Comparison of ENCODE assay signal across 19 cellular contexts in the genomic region with DNA sequence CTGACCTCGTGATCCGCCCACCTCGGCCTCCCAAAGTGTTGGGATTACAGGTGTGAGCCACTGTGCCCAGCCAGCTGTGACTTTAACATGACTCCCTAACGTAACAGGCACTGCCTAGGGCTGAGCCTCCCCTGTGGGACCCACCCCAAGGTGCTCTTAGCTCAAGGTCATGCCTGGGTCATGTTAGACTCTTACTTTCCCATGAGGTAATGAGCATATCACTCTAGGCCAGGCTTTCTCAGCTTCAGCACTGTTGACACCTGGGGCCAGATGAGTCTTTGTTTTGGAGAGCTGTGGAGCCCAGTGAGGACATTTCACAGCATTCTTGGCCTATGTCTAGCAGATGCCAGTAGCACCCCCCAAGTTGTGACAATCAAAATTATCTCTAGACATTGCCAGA. TPM values are rescaled to one million over a fixed set of nuclear protein-coding genes. Genes with fewer than 3 reads are reported as not detected.
DNase-seq lines count a peak whose midpoint lies in the region; ATAC-seq, FAIRE-seq and TF ChIP-seq lines count a peak whose summit lies in the region.
"Had no signal": no experiment of that assay in that cellular context is flagged by ENCODE, and none has a peak within 500 bp of the region (broad histone marks: within the 10 kb centered on the region; RNA-seq: fewer than 3 reads in every experiment).

No MANE protein-coding gene starts in this region.

- TF ChIP-seq EP300 in K562 (IDR thresholded peaks at IDR 0.05; ENCODE audit: low read length): no peak

- TF ChIP-seq POLR2A in K562 (conservative IDR thresholded peaks at IDR 0.05) (no peak), GM12891 (IDR thresholded peaks at IDR 0.05; ENCODE audit: low read depth, low read length) (no peak)

- intact Hi-C loops in activated CD8-positive, alpha-beta T cell treated with anti-CD3 and anti-CD28 coated beads for 36 hours (cut with micrococcal nuclease): no loop called here
- intact Hi-C loops in K562 (cut with micrococcal nuclease): no loop called here

- H3K4me1 ChIP-seq in K562 (replicated peaks in 1 of 2; ENCODE audit: control insufficient read depth in 2 of 2, insufficient read depth in 2 of 2, low read length in 2 of 2): peaks cover 37 to 40% of the 10 kb centered on the region in 2 experiments

- H3K4me2 ChIP-seq in K562 (ENCODE audit: insufficient read depth, low read length): peak overlapping the region; percentile 26; the same call in 1 of the 2 replicates
- H3K4me2 ChIP-seq: GM23338 had no signal

- 57% methylated on average over 4 of the region's 4 CpGs for WGBS in K562 (ENCODE audit: insufficient coverage, low coverage, missing lambda C conversion rate)

- H3K36me3 Mint-ChIP-seq in activated CD8-positive, alpha-beta T cell treated with anti-CD3 and anti-CD28 coated beads for 36 hours (ENCODE audit: low read depth): peaks cover 34% of the 10 kb centered on the region
- peaks cover 57% of the 10 kb centered on the region for H3K36me3 Mint-ChIP-seq in activated CD8-positive, alpha-beta T cell treated with anti-CD3 and anti-CD28 coated beads, Interleukin-2, amount 10 ng/mL, durations not matched to agents 7 days and 5 days (ENCODE audit: low read depth)
- H3K36me3 Mint-ChIP-seq in stimulated activated effector memory CD8-positive, alpha-beta T cell treated with anti-CD3 and anti-CD28 coated beads, Interleukin-12 subunit alpha, Interleukin-12 subunit beta, amount 100 ng/mL, for 72 hours: peaks cover 95% of the 10 kb centered on the region

- CTCF ChIA-PET in activated CD8-positive, alpha-beta T cell treated with anti-CD3 and anti-CD28 coated beads for 36 hours (lab: Charles Lee): no interaction called here
- CTCF ChIA-PET in activated CD8-positive, alpha-beta T cell treated with anti-CD3 and anti-CD28 coated beads, Interleukin-2, amount 10 ng/mL, durations not matched to agents 7 days and 5 days (lab: Charles Lee): interaction anchor here (1.0 to 1.3 kb wide), 2 partner anchors 24 to 80 kb away, joined by 4 to 5 read pairs; no protein-coding TSS in a partner anchor
- CTCF ChIA-PET in K562 (lab: Yijun Ruan, JAX; ENCODE audit: low intra/inter-chr PET ratio): no interaction called here

- FAIRE-seq in K562 (lab: Jason Lieb, UNC) (no peak), GM12891 (lab: Jason Lieb, UNC) (no peak)
- FAIRE-seq: G401.6 had no signal

- peaks cover 3% of the 10 kb centered on the region for H3K9me1 ChIP-seq in K562 (ENCODE audit: control insufficient read depth, insufficient read depth, low read length)

- H3K4me3 Mint-ChIP-seq in activated CD8-positive, alpha-beta T cell treated with anti-CD3 and anti-CD28 coated beads for 36 hours: no peak overlapping the region
- no peak overlapping the region for H3K4me3 Mint-ChIP-seq in activated CD8-positive, alpha-beta T cell treated with anti-CD3 and anti-CD28 coated beads, Interleukin-2, amount 10 ng/mL, durations not matched to agents 7 days and 5 days
- no peak overlapping the region for H3K4me3 Mint-ChIP-seq in stimulated activated effector memory CD8-positive, alpha-beta T cell treated with anti-CD3 and anti-CD28 coated beads, Interleukin-12 subunit alpha, Interleukin-12 subunit beta, amount 100 ng/mL, for 72 hours
- H3K4me3 Mint-ChIP-seq: CD4-positive, alpha-beta T cell; GM23338 had no signal

- peak overlapping the region; percentile 72 for H3K27ac ChIP-seq in K562 (ENCODE audit: extremely low read depth, low read depth, low read length)
- H3K27ac ChIP-seq: HL-60 had no signal

- no peak for ATAC-seq in activated CD8-positive, alpha-beta T cell treated with anti-CD3 and anti-CD28 coated beads for 36 hours
- no peak for ATAC-seq in activated CD8-positive, alpha-beta T cell treated with anti-CD3 and anti-CD28 coated beads, Interleukin-2, amount 10 ng/mL, durations not matched to agents 7 days and 5 days
- ATAC-seq in K562: no peak
- no peak for ATAC-seq in stimulated activated effector memory CD8-positive, alpha-beta T cell treated with anti-CD3 and anti-CD28 coated beads, Interleukin-12 subunit alpha, Interleukin-12 subunit beta, amount 100 ng/mL, for 72 hours
- ATAC-seq: GM23338 had no signal

- POLR2A ChIA-PET in activated CD8-positive, alpha-beta T cell treated with anti-CD3 and anti-CD28 coated beads for 36 hours (lab: Charles Lee): interaction anchor here (0.6 to 2.1 kb wide), 2 partner anchors 69 to 875 kb away, joined by 3 to 5 read pairs; a partner anchor contains a TSS
- POLR2A ChIA-PET in activated CD8-positive, alpha-beta T cell treated with anti-CD3 and anti-CD28 coated beads, Interleukin-2, amount 10 ng/mL, durations not matched to agents 7 days and 5 days (lab: Charles Lee): interaction anchor here (0.7 to 1.4 kb wide), 2 partner anchors 17 to 108 kb away, joined by 3 read pairs; no protein-coding TSS in a partner anchor
- POLR2A ChIA-PET in K562 (lab: Yijun Ruan, JAX): interaction anchor here (0.6 to 2.2 kb wide), 6 partner anchors 8 to 276 kb away, joined by 3 to 11 read pairs (median 3); no protein-coding TSS in a partner anchor

- H3K9ac ChIP-seq in K562 (ENCODE audit: insufficient read depth in 1 of 2, low read depth in 2 of 2, low read length in 2 of 2): peak overlapping the region in 1 of 2 experiments; percentile 59; a peak in 1 of 4 replicates

- no peaks in the 10 kb centered on the region for H3K27me3 ChIP-seq in K562 (ENCODE audit: control insufficient read depth in 2 of 2, insufficient read depth in 2 of 2, low read length in 2 of 2)
- H3K27me3 ChIP-seq: BLaER1 treated with 17β-estradiol and CSF1 and Interleukin-3, amounts not matched to agents 10 nM and 100 nM had no signal

- no peaks in the 10 kb centered on the region for H3K27me3 Mint-ChIP-seq in activated CD8-positive, alpha-beta T cell treated with anti-CD3 and anti-CD28 coated beads for 36 hours
- no peaks in the 10 kb centered on the region for H3K27me3 Mint-ChIP-seq in activated CD8-positive, alpha-beta T cell treated with anti-CD3 and anti-CD28 coated beads, Interleukin-2, amount 10 ng/mL, durations not matched to agents 7 days and 5 days (ENCODE audit: low read depth)
- H3K27me3 Mint-ChIP-seq: CD4-positive, alpha-beta T cell had no signal

- TF ChIP-seq RAD21 in K562 (CRISPR knock-in tag; conservative IDR thresholded peaks at IDR 0.05 in 1 of 2, IDR thresholded peaks at IDR 0.05 in 1 of 2): no peak

- H3K79me2 ChIP-seq in K562 (ENCODE audit: control insufficient read depth, insufficient read depth, low read length): peaks cover 51% of the 10 kb centered on the region

- BruUV-seq in K562 (replicated peaks; lab: Mats Ljungman, UMichigan): no TSS peak

- peaks cover 35% of the 10 kb centered on the region for H3K4me1 Mint-ChIP-seq in activated CD8-positive, alpha-beta T cell treated with anti-CD3 and anti-CD28 coated beads for 36 hours (ENCODE audit: low read depth)
- H3K4me1 Mint-ChIP-seq in activated CD8-positive, alpha-beta T cell treated with anti-CD3 and anti-CD28 coated beads, Interleukin-2, amount 10 ng/mL, durations not matched to agents 7 days and 5 days (ENCODE audit: low read depth): peaks cover 36% of the 10 kb centered on the region
- H3K4me1 Mint-ChIP-seq in stimulated activated effector memory CD8-positive, alpha-beta T cell treated with anti-CD3 and anti-CD28 coated beads, Interleukin-12 subunit alpha, Interleukin-12 subunit beta, amount 100 ng/mL, for 72 hours: peaks cover 54% of the 10 kb centered on the region

- H3K4me3 ChIP-seq in K562: no peak overlapping the region
- H3K4me3 ChIP-seq: GM23338 had no signal

- peaks cover 78% of the 10 kb centered on the region for H3K36me3 ChIP-seq in K562 (ENCODE audit: control insufficient read depth, insufficient read depth, low read length)

- no peak for TF ChIP-seq CTCF in activated CD8-positive, alpha-beta T cell treated with anti-CD3 and anti-CD28 coated beads for 36 hours (IDR thresholded peaks at IDR 0.05)
- TF ChIP-seq CTCF in GM13977 (IDR thresholded peaks at IDR 0.05; ENCODE audit: extremely low read depth, insufficient read depth, missing control alignments): no peak
- TF ChIP-seq CTCF in K562 (IDR thresholded peaks at IDR 0.05 in 2 of 3, conservative IDR thresholded peaks at IDR 0.05 in 1 of 3; ENCODE audit: insufficient read depth in 2 of 3, low read depth in 1 of 3, low read length in 3 of 3): no peak

- H4K20me1 ChIP-seq in K562 (replicated peaks; ENCODE audit: control insufficient read depth, insufficient read depth, low read length): peaks cover 3% of the 10 kb centered on the region; the same call in 1 of the 2 replicates

- in situ Hi-C loops in GM13977 (cut with MboI; ENCODE audit: low pct_unique_long_range_greater_than_20kb, low sequenced_read_pairs, unreplicated experiment): no loop called here
- in situ Hi-C loops in K562 (cut with MboI): loop anchor here (25.0 kb wide), 1 partner anchor 417 kb away; no protein-coding TSS in a partner anchor

- no peak overlapping the region for H2AFZ ChIP-seq in K562 (ENCODE audit: low read depth, low read length)
- H2AFZ ChIP-seq: GM23338 had no signal

- no peak for DNase-seq in activated CD8-positive, alpha-beta T cell treated with anti-CD3 and anti-CD28 coated beads for 36 hours
- no peak for DNase-seq in activated CD8-positive, alpha-beta T cell treated with anti-CD3 and anti-CD28 coated beads, Interleukin-2, amount 10 ng/mL, durations not matched to agents 7 days and 5 days
- DNase-seq in GM13977 (ENCODE audit: low spot score) (peak; percentile 40), K562 (ENCODE audit: extremely low read depth in 1 of 4, low spot score in 3 of 4) (peak in 3 of 4 experiments; percentile 34 to 59 (median 46)), foreskin melanocyte (no peak), GM12891 (ENCODE audit: insufficient read length, low spot score) (no peak)
- no peak for DNase-seq in stimulated activated effector memory CD8-positive, alpha-beta T cell treated with anti-CD3 and anti-CD28 coated beads, Interleukin-12 subunit alpha, Interleukin-12 subunit beta, amount 100 ng/mL, for 72 hours (ENCODE audit: low spot score in 2 of 2)
- DNase-seq in activated CD4-positive, alpha-beta T cell treated with anti-CD3 and anti-CD28 coated beads, Interleukin-2, amount 50 U/mL, for 1 hour: no peak
- DNase-seq: ACHN; CD4-positive, alpha-beta T cell; DMS153; DMS79 treated with DMSO at 0.1 percent for 48 hours; EL; H7 had no signal

- no peaks in the 10 kb centered on the region for H3K9me3 Mint-ChIP-seq in activated CD8-positive, alpha-beta T cell treated with anti-CD3 and anti-CD28 coated beads for 36 hours
- H3K9me3 Mint-ChIP-seq in activated CD8-positive, alpha-beta T cell treated with anti-CD3 and anti-CD28 coated beads, Interleukin-2, amount 10 ng/mL, durations not matched to agents 7 days and 5 days (ENCODE audit: insufficient read depth): no peaks in the 10 kb centered on the region
- H3K9me3 Mint-ChIP-seq in stimulated activated effector memory CD8-positive, alpha-beta T cell treated with anti-CD3 and anti-CD28 coated beads, Interleukin-12 subunit alpha, Interleukin-12 subunit beta, amount 100 ng/mL, for 72 hours: no peaks in the 10 kb centered on the region
- H3K9me3 Mint-ChIP-seq: CD4-positive, alpha-beta T cell; GM23338 had no signal

- H3K27ac Mint-ChIP-seq in activated CD8-positive, alpha-beta T cell treated with anti-CD3 and anti-CD28 coated beads for 36 hours: peak overlapping the region; percentile 25
- H3K27ac Mint-ChIP-seq in activated CD8-positive, alpha-beta T cell treated with anti-CD3 and anti-CD28 coated beads, Interleukin-2, amount 10 ng/mL, durations not matched to agents 7 days and 5 days: no peak overlapping the region
- peak overlapping the region; percentile 48 for H3K27ac Mint-ChIP-seq in stimulated activated effector memory CD8-positive, alpha-beta T cell treated with anti-CD3 and anti-CD28 coated beads, Interleukin-12 subunit alpha, Interleukin-12 subunit beta, amount 100 ng/mL, for 72 hours
- H3K27ac Mint-ChIP-seq: GM23338 had no signal

- H3K9me3 ChIP-seq in K562 (replicated peaks; ENCODE audit: control insufficient read depth, insufficient read depth, low read depth, low read length): no peaks in the 10 kb centered on the region
- H3K9me3 ChIP-seq: BLaER1 treated with 17β-estradiol and CSF1 and Interleukin-3, amounts not matched to agents 10 nM and 100 nM had no signal

RNA-seq across cellular contexts. Expression of a gene that starts 4.5 kb away (rescaled TPM):
- 10 to 100 TPM; 53.1 to 54.7 TPM for total RNA-seq in activated CD8-positive, alpha-beta T cell treated with anti-CD3 and anti-CD28 coated beads for 36 hours
- total RNA-seq in activated CD8-positive, alpha-beta T cell treated with anti-CD3 and anti-CD28 coated beads, Interleukin-2, amount 10 ng/mL, durations not matched to agents 7 days and 5 days: 10 to 100 TPM; 93.8 to 94.3 TPM
- total RNA-seq in K562 (2011; cell fraction: chromatin; rRNA removed; ENCODE audit: low replicate concordance): 80.1 and 150 TPM in 2 replicates
- total RNA-seq in K562 (2011; cell fraction: nucleolus; rRNA removed): 98.0 and 100 TPM in 2 replicates
- 86.6 and 88.1 TPM in 2 replicates for total RNA-seq in K562 (2011; cell fraction: nucleoplasm; rRNA removed)
- total RNA-seq in K562 (2014; rRNA removed) (82.8 and 105 TPM in 2 replicates), K562 (2014; rRNA removed; fragmentation: Illumina TruSeq; extraction: Trizol) (58.6 and 62.1 TPM in 2 replicates), K562 (2015; rRNA removed; fragmentation: Illumina TruSeq; extraction: Trizol) (77.6 and 79.2 TPM in 2 replicates), K562 (2021) (71.9 and 72.5 TPM in 2 replicates)
- polyA plus RNA-seq in K562 (2011; rRNA removed) (81.8 and 85.4 TPM in 2 replicates), K562 (2014; fragmentation: Illumina TruSeq; extraction: Trizol) (92.9 and 93.7 TPM in 2 replicates), K562 (2014; fragmentation: Nextera tagmentation; extraction: Ambion mirVana) (10 to 100 TPM; 22.7 to 30.6 TPM), K562 (2014; rRNA removed) (107 and 118 TPM in 2 replicates)
- polyA plus RNA-seq in K562 (2011; cell fraction: cytosol; rRNA removed): 92.3 and 104 TPM in 2 replicates
- polyA plus RNA-seq in K562 (2011; cell fraction: nucleus; rRNA removed): 65.6 and 71.5 TPM in 2 replicates
- 75.2 and 79.0 TPM in 2 replicates for polyA plus RNA-seq in K562 (2012)
- 70.5 and 74.7 TPM in 2 replicates for polyA minus RNA-seq in K562 (2011; rRNA and poly(A)+ RNA removed)
- 45.0 and 45.3 TPM in 2 replicates for polyA minus RNA-seq in K562 (2011; cell fraction: cytosol; rRNA and poly(A)+ RNA removed)
- 31.8 and 51.9 TPM in 2 replicates for polyA minus RNA-seq in K562 (2011; cell fraction: nucleus; rRNA and poly(A)+ RNA removed)
- 64.9 TPM for polyA plus RNA-seq in GM12891 (2012; ENCODE audit: low read depth, missing spikeins)

RNA-seq across cellular contexts. Expression of a gene that starts 7.8 kb away (rescaled TPM):
- total RNA-seq in activated CD8-positive, alpha-beta T cell treated with anti-CD3 and anti-CD28 coated beads for 36 hours: not detected
- total RNA-seq in activated CD8-positive, alpha-beta T cell treated with anti-CD3 and anti-CD28 coated beads, Interleukin-2, amount 10 ng/mL, durations not matched to agents 7 days and 5 days: not detected
- 0.19 and 0.77 TPM in 2 replicates for total RNA-seq in K562 (2011; cell fraction: chromatin; rRNA removed; ENCODE audit: low replicate concordance)
- 0.33 and 0.53 TPM in 2 replicates for total RNA-seq in K562 (2011; cell fraction: nucleolus; rRNA removed)
- total RNA-seq in K562 (2011; cell fraction: nucleoplasm; rRNA removed): 0.22 TPM in 1 of 2 replicates, not detected in the other
- 0.08 TPM in 1 of 2 replicates, not detected in the other for total RNA-seq in K562 (2014; rRNA removed)
- total RNA-seq in K562 (2014; rRNA removed; fragmentation: Illumina TruSeq; extraction: Trizol): 0.11 and 0.13 TPM in 2 replicates
- total RNA-seq in K562 (2015; rRNA removed; fragmentation: Illumina TruSeq; extraction: Trizol): 0.11 TPM in 1 of 2 replicates, not detected in the other
- 0.13 TPM in 1 of 2 replicates, not detected in the other for total RNA-seq in K562 (2021)
- 0.04 and 0.17 TPM in 2 replicates for polyA plus RNA-seq in K562 (2011; rRNA removed)
- 0.07 and 0.25 TPM in 2 replicates for polyA plus RNA-seq in K562 (2011; cell fraction: cytosol; rRNA removed)
- 0.17 and 0.87 TPM in 2 replicates for polyA plus RNA-seq in K562 (2011; cell fraction: nucleus; rRNA removed)
- polyA plus RNA-seq in K562 (2012): 0.12 and 0.26 TPM in 2 replicates
- 0.15 TPM in 1 of 2 replicates, not detected in the other for polyA plus RNA-seq in K562 (2014; fragmentation: Illumina TruSeq; extraction: Trizol)
- polyA plus RNA-seq in K562 (2014; fragmentation: Nextera tagmentation; extraction: Ambion mirVana): under 1 TPM in 1 of 2 experiments, not detected in 1; 0.10 TPM
- 0.28 and 0.36 TPM in 2 replicates for polyA plus RNA-seq in K562 (2014; rRNA removed)
- not detected in 2 replicates for polyA minus RNA-seq in K562 (2011; rRNA and poly(A)+ RNA removed)
- not detected in 2 replicates for polyA minus RNA-seq in K562 (2011; cell fraction: cytosol; rRNA and poly(A)+ RNA removed)
- polyA minus RNA-seq in K562 (2011; cell fraction: nucleus; rRNA and poly(A)+ RNA removed): not detected in 2 replicates
- polyA plus RNA-seq in GM12891 (2012; ENCODE audit: low read depth, missing spikeins): 0.09 TPM
- total RNA-seq: A172; CD4-positive, alpha-beta T cell; H7 had no signal
- polyA plus RNA-seq: GM23338 had no signal

Comparison
In these comparisons a context has a peak if more than half of its experiments do, and no peak if none do; other contexts are left out.
1. DNase-seq: peak in GM13977 (single experiment) and K562 (3 of 4); none in activated CD8-positive, alpha-beta T cell treated with anti-CD3 and anti-CD28 coated beads for 36 hours (single experiment), activated CD8-positive, alpha-beta T cell treated with anti-CD3 and anti-CD28 coated beads, Interleukin-2, amount 10 ng/mL, durations not matched to agents 7 days and 5 days (single experiment), stimulated activated effector memory CD8-positive, alpha-beta T cell treated with anti-CD3 and anti-CD28 coated beads, Interleukin-12 subunit alpha, Interleukin-12 subunit beta, amount 100 ng/mL, for 72 hours (0 of 2), activated CD4-positive, alpha-beta T cell treated with anti-CD3 and anti-CD28 coated beads, Interleukin-2, amount 50 U/mL, for 1 hour (single experiment), foreskin melanocyte (single experiment) and GM12891 (single experiment).